ENCODE assay signal across 1 cellular context in the genomic region with DNA sequence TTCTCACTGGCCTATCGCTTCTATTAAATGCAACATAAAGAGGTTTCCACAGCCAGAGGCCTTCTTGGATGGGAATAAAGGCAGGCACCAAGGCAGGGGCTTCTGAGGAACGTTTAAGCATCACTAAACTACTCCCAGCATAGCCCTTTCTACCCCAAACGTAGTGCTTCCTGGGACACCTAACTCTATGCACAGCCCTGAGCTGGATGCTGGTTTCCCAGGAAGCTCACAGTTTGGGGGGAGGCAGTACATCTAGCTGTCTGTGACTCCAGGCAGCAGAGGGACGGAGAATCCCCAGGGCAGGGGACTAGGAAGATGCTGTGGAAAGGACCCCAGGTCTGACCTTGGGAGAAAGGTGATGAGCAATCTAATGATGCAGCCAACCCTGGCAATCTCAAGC.
TF ChIP-seq lines count a peak whose summit lies in the region.

No MANE protein-coding gene starts in this region.

TF ChIP-seq in GM23338, 12 proteins besides CTCF, POLR2A, EP300 and RAD21 (continued from another document):
- TF ChIP-seq, protein P1, sequence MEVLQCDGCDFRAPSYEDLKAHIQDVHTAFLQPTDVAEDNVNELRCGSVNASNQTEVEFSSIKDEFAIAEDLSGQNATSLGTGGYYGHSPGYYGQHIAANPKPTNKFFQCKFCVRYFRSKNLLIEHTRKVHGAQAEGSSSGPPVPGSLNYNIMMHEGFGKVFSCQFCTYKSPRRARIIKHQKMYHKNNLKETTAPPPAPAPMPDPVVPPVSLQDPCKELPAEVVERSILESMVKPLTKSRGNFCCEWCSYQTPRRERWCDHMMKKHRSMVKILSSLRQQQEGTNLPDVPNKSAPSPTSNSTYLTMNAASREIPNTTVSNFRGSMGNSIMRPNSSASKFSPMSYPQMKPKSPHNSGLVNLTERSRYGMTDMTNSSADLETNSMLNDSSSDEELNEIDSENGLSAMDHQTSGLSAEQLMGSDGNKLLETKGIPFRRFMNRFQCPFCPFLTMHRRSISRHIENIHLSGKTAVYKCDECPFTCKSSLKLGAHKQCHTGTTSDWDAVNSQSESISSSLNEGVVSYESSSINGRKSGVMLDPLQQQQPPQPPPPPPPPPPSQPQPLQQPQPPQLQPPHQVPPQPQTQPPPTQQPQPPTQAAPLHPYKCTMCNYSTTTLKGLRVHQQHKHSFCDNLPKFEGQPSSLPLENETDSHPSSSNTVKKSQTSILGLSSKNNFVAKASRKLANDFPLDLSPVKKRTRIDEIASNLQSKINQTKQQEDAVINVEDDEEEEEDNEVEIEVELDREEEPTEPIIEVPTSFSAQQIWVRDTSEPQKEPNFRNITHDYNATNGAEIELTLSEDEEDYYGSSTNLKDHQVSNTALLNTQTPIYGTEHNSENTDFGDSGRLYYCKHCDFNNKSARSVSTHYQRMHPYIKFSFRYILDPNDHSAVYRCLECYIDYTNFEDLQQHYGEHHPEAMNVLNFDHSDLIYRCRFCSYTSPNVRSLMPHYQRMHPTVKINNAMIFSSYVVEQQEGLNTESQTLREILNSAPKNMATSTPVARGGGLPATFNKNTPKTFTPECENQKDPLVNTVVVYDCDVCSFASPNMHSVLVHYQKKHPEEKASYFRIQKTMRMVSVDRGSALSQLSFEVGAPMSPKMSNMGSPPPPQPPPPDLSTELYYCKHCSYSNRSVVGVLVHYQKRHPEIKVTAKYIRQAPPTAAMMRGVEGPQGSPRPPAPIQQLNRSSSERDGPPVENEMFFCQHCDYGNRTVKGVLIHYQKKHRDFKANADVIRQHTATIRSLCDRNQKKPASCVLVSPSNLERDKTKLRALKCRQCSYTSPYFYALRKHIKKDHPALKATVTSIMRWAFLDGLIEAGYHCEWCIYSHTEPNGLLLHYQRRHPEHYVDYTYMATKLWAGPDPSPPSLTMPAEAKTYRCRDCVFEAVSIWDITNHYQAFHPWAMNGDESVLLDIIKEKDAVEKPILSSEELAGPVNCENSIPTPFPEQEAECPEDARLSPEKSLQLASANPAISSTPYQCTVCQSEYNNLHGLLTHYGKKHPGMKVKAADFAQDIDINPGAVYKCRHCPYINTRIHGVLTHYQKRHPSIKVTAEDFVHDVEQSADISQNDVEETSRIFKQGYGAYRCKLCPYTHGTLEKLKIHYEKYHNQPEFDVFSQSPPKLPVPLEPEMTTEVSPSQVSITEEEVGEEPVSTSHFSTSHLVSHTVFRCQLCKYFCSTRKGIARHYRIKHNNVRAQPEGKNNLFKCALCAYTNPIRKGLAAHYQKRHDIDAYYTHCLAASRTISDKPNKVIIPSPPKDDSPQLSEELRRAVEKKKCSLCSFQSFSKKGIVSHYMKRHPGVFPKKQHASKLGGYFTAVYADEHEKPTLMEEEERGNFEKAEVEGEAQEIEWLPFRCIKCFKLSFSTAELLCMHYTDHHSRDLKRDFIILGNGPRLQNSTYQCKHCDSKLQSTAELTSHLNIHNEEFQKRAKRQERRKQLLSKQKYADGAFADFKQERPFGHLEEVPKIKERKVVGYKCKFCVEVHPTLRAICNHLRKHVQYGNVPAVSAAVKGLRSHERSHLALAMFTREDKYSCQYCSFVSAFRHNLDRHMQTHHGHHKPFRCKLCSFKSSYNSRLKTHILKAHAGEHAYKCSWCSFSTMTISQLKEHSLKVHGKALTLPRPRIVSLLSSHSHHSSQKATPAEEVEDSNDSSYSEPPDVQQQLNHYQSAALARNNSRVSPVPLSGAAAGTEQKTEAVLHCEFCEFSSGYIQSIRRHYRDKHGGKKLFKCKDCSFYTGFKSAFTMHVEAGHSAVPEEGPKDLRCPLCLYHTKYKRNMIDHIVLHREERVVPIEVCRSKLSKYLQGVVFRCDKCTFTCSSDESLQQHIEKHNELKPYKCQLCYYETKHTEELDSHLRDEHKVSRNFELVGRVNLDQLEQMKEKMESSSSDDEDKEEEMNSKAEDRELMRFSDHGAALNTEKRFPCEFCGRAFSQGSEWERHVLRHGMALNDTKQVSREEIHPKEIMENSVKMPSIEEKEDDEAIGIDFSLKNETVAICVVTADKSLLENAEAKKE (CRISPR knock-in tag; IDR thresholded peaks at IDR 0.05) = no peak
- TF ChIP-seq STAT1 (IDR thresholded peaks at IDR 0.05; ENCODE audit: unreplicated experiment) = no peak
